ENCODE assay signal across 8 cellular contexts in genomic region chr14:105537580-105538474, GRCh38. TPM values are rescaled to one million over a fixed set of nuclear protein-coding genes. Genes with fewer than 3 reads are reported as not detected.
A peak's percentile ranks its signal among the peaks of the same experiment; 100 is the strongest.
DNase-seq lines count a peak whose midpoint lies in the region; TF ChIP-seq lines count a peak whose summit lies in the region.

No MANE protein-coding gene starts in this region.

- H3K27me3 ChIP-seq in MM.1S (replicated peaks; ENCODE audit: insufficient read depth, low read length) = peaks cover 39% of the 10 kb centered on the region

- no peaks in the 10 kb centered on the region for H4K20me1 ChIP-seq in MM.1S (ENCODE audit: insufficient read depth, low read length)

- intact Hi-C loops in activated CD4-positive, alpha-beta memory T cell treated with anti-CD3 and anti-CD28 coated beads for 36 hours (cut with micrococcal nuclease) = no loop called here

- DNase-seq in G401 (ENCODE audit: low spot score) (peak; percentile 22), MM.1S (peak; percentile 65), myocyte (ENCODE audit: low read depth) (peak; percentile 30), SIG-M5 treated with dmso at 0.1 percent for 504 hours (lab: John Stamatoyannopoulos, UW; ENCODE audit: unreplicated experiment) (no peak), foreskin melanocyte (no peak)
- DNase-seq in activated CD4-positive, alpha-beta memory T cell treated with anti-CD3 and anti-CD28 coated beads for 36 hours = peak; percentile 78
- DNase-seq in effector CD4-positive, alpha-beta T cell = peak; percentile 68
- peak; percentile 59 for DNase-seq in stimulated activated naive CD4-positive, alpha-beta T cell treated with Interleukin-2 at 50 U/mL for 16 hours (lab: John Stamatoyannopoulos, UW)

- no peaks in the 10 kb centered on the region for H3K9me3 ChIP-seq in MM.1S (replicated peaks; ENCODE audit: insufficient read depth, low read length)

- no peaks in the 10 kb centered on the region for H3K36me3 Mint-ChIP-seq in activated CD4-positive, alpha-beta memory T cell treated with anti-CD3 and anti-CD28 coated beads for 36 hours

- no peak overlapping the region for H3K27ac Mint-ChIP-seq in activated CD4-positive, alpha-beta memory T cell treated with anti-CD3 and anti-CD28 coated beads for 36 hours

- POLR2A ChIA-PET in activated CD4-positive, alpha-beta memory T cell treated with anti-CD3 and anti-CD28 coated beads for 36 hours (lab: Charles Lee) = no interaction called here

- TF ChIP-seq CTCF in MM.1S (IDR thresholded peaks at IDR 0.05; ENCODE audit: low read length) = peak; percentile 94

- H3K4me1 Mint-ChIP-seq in activated CD4-positive, alpha-beta memory T cell treated with anti-CD3 and anti-CD28 coated beads for 36 hours (ENCODE audit: low read depth) = peaks cover 4% of the 10 kb centered on the region

- H3K27ac ChIP-seq in MM.1S (ENCODE audit: low read length) = no peak overlapping the region

- peaks cover 3% of the 10 kb centered on the region for H3K9me3 Mint-ChIP-seq in activated CD4-positive, alpha-beta memory T cell treated with anti-CD3 and anti-CD28 coated beads for 36 hours

- peak overlapping the region; percentile 66 for H3K4me2 ChIP-seq in MM.1S (ENCODE audit: low read depth, low read length)

- H2AFZ ChIP-seq in MM.1S (ENCODE audit: low read length) = peak overlapping the region; percentile 55

- CTCF ChIA-PET in activated CD4-positive, alpha-beta memory T cell treated with anti-CD3 and anti-CD28 coated beads for 36 hours (lab: Charles Lee) = interaction anchor here (0.7 to 2.7 kb wide), 7 partner anchors 9 to 464 kb away, joined by 3 to 14 read pairs (median 4); no protein-coding TSS in a partner anchor

- in situ Hi-C loops in G401 (cut with HindIII; ENCODE audit: low sequenced_read_pairs) = no loop called here

- no peaks in the 10 kb centered on the region for H3F3A ChIP-seq in MM.1S (ENCODE audit: insufficient read depth, low read length)

- H3K79me2 ChIP-seq in MM.1S (ENCODE audit: low read length) = no peaks in the 10 kb centered on the region

- no peak overlapping the region for H3K4me3 Mint-ChIP-seq in activated CD4-positive, alpha-beta memory T cell treated with anti-CD3 and anti-CD28 coated beads for 36 hours

- no peaks in the 10 kb centered on the region for H3K36me3 ChIP-seq in MM.1S (replicated peaks; ENCODE audit: insufficient read depth, low read length)

- H3K9ac ChIP-seq in MM.1S (ENCODE audit: low read length) = no peak overlapping the region

- peaks cover 3% of the 10 kb centered on the region; the same call in 1 of the 2 replicates for H3K4me1 ChIP-seq in MM.1S (ENCODE audit: low read length)

- H3K27me3 Mint-ChIP-seq in activated CD4-positive, alpha-beta memory T cell treated with anti-CD3 and anti-CD28 coated beads for 36 hours = peaks cover 6% of the 10 kb centered on the region

- H3K4me3 ChIP-seq in MM.1S (ENCODE audit: low read length) = peak overlapping the region; percentile 19; the same call in 1 of the 2 replicates

- no peaks in the 10 kb centered on the region for H3K9me2 ChIP-seq in MM.1S (replicated peaks; ENCODE audit: insufficient read depth, low read length)

RNA-seq across cellular contexts. Expression of gene TMEM121, which starts 11.4 kb away (rescaled TPM):
- 23.8 and 39.1 TPM in 2 replicates for total RNA-seq in G401 (2014; rRNA removed; shearing (Covaris generic))
- total RNA-seq in activated CD4-positive, alpha-beta memory T cell treated with anti-CD3 and anti-CD28 coated beads for 36 hours = 10 to 100 TPM in 1 of 2 experiments, 1 to 10 TPM in 1; 9.7 to 10.2 TPM
- total RNA-seq in myocyte = 3.9 and 5.3 TPM in 2 replicates
- 2.3 TPM for polyA plus RNA-seq in myocyte (2012)

RNA-seq across cellular contexts. Expression of gene TEDC1, which starts 46.8 kb away (rescaled TPM):
- total RNA-seq in G401 (2014; rRNA removed; shearing (Covaris generic)) = 67.1 and 89.1 TPM in 2 replicates
- total RNA-seq in activated CD4-positive, alpha-beta memory T cell treated with anti-CD3 and anti-CD28 coated beads for 36 hours = 10 to 100 TPM; 40.2 to 44.8 TPM
- 9.3 and 14.4 TPM in 2 replicates for total RNA-seq in myocyte
- polyA plus RNA-seq in myocyte (2012) = 12.6 TPM

RNA-seq across cellular contexts. Expression of gene CRIP1, which starts 51.1 kb away (rescaled TPM):
- total RNA-seq in G401 (2014; rRNA removed; shearing (Covaris generic)) = 8.6 TPM in 1 of 2 replicates, not detected in the other
- total RNA-seq in activated CD4-positive, alpha-beta memory T cell treated with anti-CD3 and anti-CD28 coated beads for 36 hours = 100 to 1,000 TPM; 390 to 397 TPM
- 0.99 and 2.6 TPM in 2 replicates for total RNA-seq in myocyte
- 68.3 TPM for polyA plus RNA-seq in myocyte (2012)

Comparison
In these comparisons a context has a peak if more than half of its experiments do, and no peak if none do; other contexts are left out.
1. DNase-seq: peak in G401 (single experiment), MM.1S (single experiment), activated CD4-positive, alpha-beta memory T cell treated with anti-CD3 and anti-CD28 coated beads for 36 hours (single experiment), effector CD4-positive, alpha-beta T cell (single experiment), myocyte (single experiment) and stimulated activated naive CD4-positive, alpha-beta T cell treated with Interleukin-2 at 50 U/mL for 16 hours (single experiment); none in SIG-M5 treated with dmso at 0.1 percent for 504 hours (single experiment) and foreskin melanocyte (single experiment).
2. RNA of gene CRIP1, which starts 51.1 kb away (total RNA-seq): 390 to 397 TPM in activated CD4-positive, alpha-beta memory T cell treated with anti-CD3 and anti-CD28 coated beads for 36 hours; 0.99 to 2.6 TPM in myocyte and 8.6 TPM in G401; every median in the first group is over 10 times any median in the second.